1 cellular context compared by ENCODE assay signal in the genomic region with DNA sequence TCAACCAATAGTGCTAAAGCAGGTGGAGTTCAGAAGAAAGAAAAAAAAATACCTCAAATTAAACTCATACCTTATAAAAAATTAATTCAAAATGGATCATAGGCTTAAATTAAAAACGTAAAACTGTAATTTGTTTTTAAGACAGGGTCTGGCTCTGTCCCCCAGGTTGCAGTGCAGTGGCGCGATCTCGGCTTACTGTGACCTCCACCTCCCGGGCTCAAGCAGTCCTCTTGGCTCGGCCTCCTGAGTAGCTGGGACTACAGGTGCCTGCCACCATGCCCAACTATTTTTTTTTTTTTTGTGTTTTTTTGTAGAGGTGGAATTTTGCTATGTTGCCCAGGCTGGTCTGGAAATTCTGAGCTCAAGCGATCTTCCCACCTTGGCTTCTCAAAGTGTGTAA.
"Had no signal": no experiment of that assay in that cellular context is flagged by ENCODE, and none has a peak within 500 bp of the region (broad histone marks: within the 10 kb centered on the region; RNA-seq: fewer than 3 reads in every experiment).

No MANE protein-coding gene starts in this region.

- ATAC-seq: GM12878 had no signal
